Comparison of ENCODE assay signal across 20 cellular contexts in genomic region chr15:59094077-59094476, GRCh38.
"Had no signal": no experiment of that assay in that cellular context is flagged by ENCODE, and none has a peak within 500 bp of the region (broad histone marks: within the 10 kb centered on the region; RNA-seq: fewer than 3 reads in every experiment).

No MANE protein-coding gene starts in this region.

- ATAC-seq: HepG2, T-cell had no signal

- H3K4me2 ChIP-seq: SK-N-SH had no signal

- H3K9ac ChIP-seq: SK-N-SH had no signal

- DNase-seq: KBM-7, NCI-H1092 treated with DMSO at 0.1 percent for 48 hours, NCI-H1436, NCI-H187, NCI-H2029, NCI-H2081 treated with DMSO at 0.1 percent for 48 hours, NCI-H2171, NCI-H226, NCI-H446, NCI-H510A, NCI-H524 treated with DMSO at 0.1 percent for 48 hours, NCI-H69, NCI-H774, Right ventricle myocardium superior, RPMI8226, SK-N-SH, SW 1271, T-cell had no signal

- FAIRE-seq: HepG2, RCC 7860 had no signal

- H3K9me3 ChIP-seq: SK-N-SH had no signal
